8 cellular contexts compared by ENCODE assay signal in the genomic region with DNA sequence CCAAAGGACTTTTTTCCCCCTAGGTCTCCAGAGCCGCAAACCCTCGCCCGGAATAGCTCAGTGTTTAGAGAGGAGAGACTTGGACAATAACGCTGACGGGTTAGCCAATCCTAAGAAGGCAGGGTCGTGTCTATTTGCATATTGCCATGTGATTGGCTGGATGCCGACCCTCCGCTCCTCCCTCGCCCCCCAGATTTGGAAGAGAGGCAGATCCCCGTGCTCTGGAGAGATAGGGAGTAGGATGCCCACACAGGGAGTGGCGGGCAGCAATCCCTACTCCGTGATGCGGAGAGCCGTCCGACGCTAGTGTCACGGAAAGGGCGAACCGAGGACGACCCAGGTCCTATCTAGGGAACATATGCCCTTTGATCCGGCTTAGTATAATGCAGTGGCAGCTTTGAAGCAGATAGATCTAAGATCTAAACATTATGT. TPM values are rescaled to one million over a fixed set of nuclear protein-coding genes. Genes with fewer than 3 reads are reported as not detected.
DNase-seq lines count a peak whose midpoint lies in the region; ATAC-seq, FAIRE-seq and TF ChIP-seq lines count a peak whose summit lies in the region.

No MANE protein-coding gene starts in this region.

- FAIRE-seq in GM12891 (lab: Jason Lieb, UNC) = peak; percentile 70
- no peak for FAIRE-seq in GM12878 (lab: Jason Lieb, UNC)

- POLR2A ChIA-PET in GM12878 (lab: Charles Lee) = no interaction called here

- H3F3A ChIP-seq in GM23248 (ENCODE audit: insufficient read depth) = no peaks in the 10 kb centered on the region

- H3K9me3 ChIP-seq in GM12878 (replicated peaks; ENCODE audit: control insufficient read depth, insufficient read depth, low read length) (no peaks in the 10 kb centered on the region), lower lobe of right lung (no peaks in the 10 kb centered on the region), GM23248 (ENCODE audit: low read depth) (no peaks in the 10 kb centered on the region)

- CTCF ChIA-PET in GM12878 (lab: Yijun Ruan, JAX) = interaction anchor here (0.5 kb wide), 1 partner anchor 38 kb away, joined by 3 read pairs; no protein-coding TSS in a partner anchor

- no peak for TF ChIP-seq CTCF in GM12878 (IDR thresholded peaks at IDR 0.05 in 2 of 3, conservative IDR thresholded peaks at IDR 0.05 in 1 of 3; ENCODE audit: control insufficient read depth in 2 of 3, extremely low read depth in 1 of 3, insufficient read depth in 1 of 3, low read depth in 3 of 3, low read length in 3 of 3)
- TF ChIP-seq CTCF in lower lobe of right lung (IDR thresholded peaks at IDR 0.05) = no peak

- BruUV-seq in GM12878 (replicated peaks; lab: Mats Ljungman, UMichigan) = no TSS peak

- H3K9ac ChIP-seq in GM12878 (ENCODE audit: control insufficient read depth, insufficient read depth, low read length) (no peak overlapping the region), GM23248 (no peak overlapping the region)

- DNase-seq in GM12891 (ENCODE audit: insufficient read length, low spot score) (peak; percentile 7), NCI-H446 (lab: John Stamatoyannopoulos, UW) (peak; percentile 48 to 85), GM12878 (ENCODE audit: low read depth, low spot score) (no peak), lower lobe of right lung (no peak), NCI-H1105 (lab: John Stamatoyannopoulos, UW) (no peak), GM23248 (no peak)
- DNase-seq in activated CD4-positive, alpha-beta T cell treated with anti-CD3 and anti-CD28 coated beads for 4 hours = no peak
- no peak for DNase-seq in activated effector memory CD4-positive, alpha-beta T cell treated with Interleukin-2 at 50 U/mL for 16 hours

- ATAC-seq in GM12878 (peak; percentile 18; the same call in 1 of the 3 replicates), lower lobe of right lung (peak in 1 of 2 donors; percentile 12)

- H3K4me1 ChIP-seq in GM12878 (ENCODE audit: control insufficient read depth, insufficient read depth, low read length) (no peaks in the 10 kb centered on the region), lower lobe of right lung (peaks cover 16% of the 10 kb centered on the region), GM23248 (ENCODE audit: insufficient read depth) (no peaks in the 10 kb centered on the region)

- SMC1A ChIA-PET in GM12878 (lab: Charles Lee; ENCODE audit: uncharacterized antibody, unreplicated experiment) = no interaction called here

- intact Hi-C loops in GM12878 (cut with micrococcal nuclease; ENCODE audit: unreplicated experiment) = no loop called here
- intact Hi-C loops in lower lobe of right lung (cut with DNase I) = no loop called here

- H2AFZ ChIP-seq in GM12878 (ENCODE audit: control insufficient read depth, low read depth, low read length) (no peak overlapping the region), GM23248 (no peak overlapping the region)

- peaks cover 17 to 24% of the 10 kb centered on the region in 2 experiments for H3K27me3 ChIP-seq in GM12878 (replicated peaks in 1 of 2; ENCODE audit: control insufficient read depth in 2 of 2, insufficient read depth in 2 of 2, low read length in 1 of 2)
- peaks cover 70% of the 10 kb centered on the region for H3K27me3 ChIP-seq in lower lobe of right lung (ENCODE audit: low read depth)
- H3K27me3 ChIP-seq in GM23248 (replicated peaks; ENCODE audit: insufficient read depth) = peaks cover 60% of the 10 kb centered on the region

- WGBS in GM12878 (ENCODE audit: insufficient coverage, insufficient replicate concordance, low lambda C conversion rate, missing lambda C conversion rate) = 36% methylated on average over 21 of the region's 21 CpGs
- WGBS in GM23248 (ENCODE audit: low coverage in 1 of 2, low lambda C conversion rate in 2 of 2, missing lambda C conversion rate in 2 of 2), 2 experiments = 13 to 15% methylated on average over 21 of the region's 21 CpGs

- no peak for TF ChIP-seq RAD21 in GM12878 (IDR thresholded peaks at IDR 0.05; ENCODE audit: insufficient read depth, low read depth, low read length)

- H4K20me1 ChIP-seq in GM12878 (ENCODE audit: control insufficient read depth, insufficient read depth) (no peaks in the 10 kb centered on the region), GM23248 (ENCODE audit: insufficient read depth) (no peaks in the 10 kb centered on the region)

- RAD21 ChIA-PET in GM12878 (lab: Charles Lee; ENCODE audit: unreplicated experiment) = interaction anchor here (1.0 to 1.4 kb wide), 2 partner anchors 16 to 37 kb away, joined by 4 to 6 read pairs; no protein-coding TSS in a partner anchor

- in situ Hi-C loops in GM12878 (cut with MboI) (no loop called here), GM23248 (cut with MboI) (no loop called here)

- no peaks in the 10 kb centered on the region for H3K36me3 ChIP-seq in GM12878 (ENCODE audit: control insufficient read depth in 2 of 2, insufficient read depth in 2 of 2, low read length in 1 of 2)
- H3K36me3 ChIP-seq in lower lobe of right lung = no peaks in the 10 kb centered on the region
- H3K36me3 ChIP-seq in GM23248 (ENCODE audit: low read depth) = no peaks in the 10 kb centered on the region

- H3K79me2 ChIP-seq in GM12878 (ENCODE audit: control insufficient read depth, insufficient read depth, low read length) = no peaks in the 10 kb centered on the region
- no peaks in the 10 kb centered on the region for H3K79me2 ChIP-seq in GM23248 (ENCODE audit: insufficient read depth)

- peak overlapping the region; percentile 33; the same call in 1 of the 2 replicates for H3K4me2 ChIP-seq in GM12878 (ENCODE audit: control insufficient read depth, insufficient read depth)
- no peak overlapping the region for H3K4me2 ChIP-seq in GM23248 (ENCODE audit: unreplicated experiment)

- H3K9me2 ChIP-seq in GM23248 (ENCODE audit: insufficient read depth) = no peaks in the 10 kb centered on the region

- TF ChIP-seq POLR2A in GM12891 (IDR thresholded peaks at IDR 0.05; ENCODE audit: low read depth, low read length) (no peak), GM12878 (IDR thresholded peaks at IDR 0.05; ENCODE audit: low read depth, low read length) (no peak)

- no peak for TF ChIP-seq EP300 in GM12878 (IDR thresholded peaks at IDR 0.05; ENCODE audit: borderline replicate concordance in 1 of 2, control insufficient read depth in 1 of 2, low read depth in 2 of 2, low read length in 2 of 2)

- H3K27ac ChIP-seq in GM12878 (ENCODE audit: control insufficient read depth, insufficient read depth) (no peak overlapping the region), lower lobe of right lung (no peak overlapping the region), GM23248 (no peak overlapping the region)

- H3K4me3 ChIP-seq in GM12878 (no peak overlapping the region), lower lobe of right lung (peak overlapping the region; percentile 11), GM23248 (no peak overlapping the region)

RNA-seq across cellular contexts. Expression of a gene that starts 1.4 kb away (rescaled TPM):
- polyA plus RNA-seq in GM12891 (2012; ENCODE audit: low read depth, missing spikeins) = not detected
- not detected in 2 replicates for total RNA-seq in GM12878 (2013; cell fraction: nucleolus; rRNA removed)
- total RNA-seq in GM12878 (2014; rRNA removed) (0.11 TPM in 1 of 2 replicates, not detected in the other), GM12878 (2014; rRNA removed; fragmentation: Illumina TruSeq; extraction: Trizol) (not detected in 2 replicates), GM12878 (2021) (0.44 TPM in 1 of 2 replicates, not detected in the other), lower lobe of right lung (0.44 TPM)
- polyA plus RNA-seq in GM12878 (2011; ENCODE audit: low read depth) = not detected
- polyA plus RNA-seq in GM12878 (2011; rRNA removed) (0.06 and 0.15 TPM in 2 replicates), GM12878 (2014; fragmentation: Illumina TruSeq; extraction: Trizol) (not detected in 2 replicates), GM12878 (2014; fragmentation: Nextera tagmentation; extraction: Ambion mirVana) (not detected), GM12878 (2014; rRNA removed) (0.22 TPM in 1 of 2 replicates, not detected in the other), GM12878 (2016; fragmentation: Nextera tagmentation; extraction: Ambion mirVana) (under 1 TPM in 1 of 2 experiments, not detected in 1; 0.29 TPM), GM23248 (2016; fragmentation: Nextera tagmentation; extraction: Ambion mirVana) (not detected in 2 replicates)
- 0.40 and 0.72 TPM in 2 replicates for polyA plus RNA-seq in GM12878 (2011; cell fraction: cytosol; rRNA removed)
- polyA plus RNA-seq in GM12878 (2011; cell fraction: nucleus; rRNA removed) = 1.4 and 1.7 TPM in 2 replicates
- 0.10 TPM in 1 of 2 replicates, not detected in the other for polyA plus RNA-seq in GM12878 (2012)
- not detected in 2 replicates for polyA minus RNA-seq in GM12878 (2011; rRNA and poly(A)+ RNA removed)
- 0.52 and 0.67 TPM in 2 replicates for polyA minus RNA-seq in GM12878 (2011; cell fraction: cytosol; rRNA and poly(A)+ RNA removed)
- polyA minus RNA-seq in GM12878 (2011; cell fraction: nucleus; rRNA and poly(A)+ RNA removed) = 0.48 and 0.77 TPM in 2 replicates
- total RNA-seq in GM23248 (2014; rRNA removed; shearing (Covaris generic)) = not detected in 2 replicates

RNA-seq across cellular contexts. Expression of a gene that starts 19.7 kb away (rescaled TPM):
- polyA plus RNA-seq in GM12891 (2012; ENCODE audit: low read depth, missing spikeins) = 34.4 TPM
- 119 and 132 TPM in 2 replicates for total RNA-seq in GM12878 (2013; cell fraction: nucleolus; rRNA removed)
- 17.7 and 18.9 TPM in 2 replicates for total RNA-seq in GM12878 (2014; rRNA removed)
- total RNA-seq in GM12878 (2014; rRNA removed; fragmentation: Illumina TruSeq; extraction: Trizol) = 5.7 and 6.6 TPM in 2 replicates
- total RNA-seq in GM12878 (2021) = 20.6 and 20.7 TPM in 2 replicates
- 12.0 TPM for polyA plus RNA-seq in GM12878 (2011; ENCODE audit: low read depth)
- polyA plus RNA-seq in GM12878 (2011; rRNA removed) = 27.8 and 45.0 TPM in 2 replicates
- 59.9 and 66.5 TPM in 2 replicates for polyA plus RNA-seq in GM12878 (2011; cell fraction: cytosol; rRNA removed)
- 246 and 304 TPM in 2 replicates for polyA plus RNA-seq in GM12878 (2011; cell fraction: nucleus; rRNA removed)
- polyA plus RNA-seq in GM12878 (2012) = 44.5 and 80.7 TPM in 2 replicates
- polyA plus RNA-seq in GM12878 (2014; fragmentation: Illumina TruSeq; extraction: Trizol) = 3.6 and 4.4 TPM in 2 replicates
- polyA plus RNA-seq in GM12878 (2014; fragmentation: Nextera tagmentation; extraction: Ambion mirVana) = under 1 TPM; 0.61 to 0.93 TPM
- polyA plus RNA-seq in GM12878 (2014; rRNA removed) = 22.1 and 25.4 TPM in 2 replicates
- polyA plus RNA-seq in GM12878 (2016; fragmentation: Nextera tagmentation; extraction: Ambion mirVana) = 1 to 10 TPM; 5.3 to 7.2 TPM
- polyA minus RNA-seq in GM12878 (2011; rRNA and poly(A)+ RNA removed) = 28.0 and 66.0 TPM in 2 replicates
- 25.3 and 36.2 TPM in 2 replicates for polyA minus RNA-seq in GM12878 (2011; cell fraction: cytosol; rRNA and poly(A)+ RNA removed)
- polyA minus RNA-seq in GM12878 (2011; cell fraction: nucleus; rRNA and poly(A)+ RNA removed) = 83.1 and 124 TPM in 2 replicates
- 0.35 TPM for total RNA-seq in lower lobe of right lung
- total RNA-seq in GM23248 (2014; rRNA removed; shearing (Covaris generic)) = not detected in 2 replicates
- not detected in 2 replicates for polyA plus RNA-seq in GM23248 (2016; fragmentation: Nextera tagmentation; extraction: Ambion mirVana)

RNA-seq across cellular contexts. Expression of a gene that starts 29.4 kb away (rescaled TPM):
- polyA plus RNA-seq in GM12891 (2012; ENCODE audit: low read depth, missing spikeins) = not detected
- total RNA-seq in GM12878 (2013; cell fraction: nucleolus; rRNA removed) = 0.17 TPM in 1 of 2 replicates, not detected in the other
- total RNA-seq in GM12878 (2014; rRNA removed) (0.06 TPM in 1 of 2 replicates, not detected in the other), GM12878 (2014; rRNA removed; fragmentation: Illumina TruSeq; extraction: Trizol) (not detected in 2 replicates), GM12878 (2021) (not detected in 2 replicates), lower lobe of right lung (not detected)
- polyA plus RNA-seq in GM12878 (2011; ENCODE audit: low read depth) = not detected
- polyA plus RNA-seq in GM12878 (2011; rRNA removed) (0.04 TPM in 1 of 2 replicates, not detected in the other), GM12878 (2014; fragmentation: Illumina TruSeq; extraction: Trizol) (0.10 TPM in 1 of 2 replicates, not detected in the other), GM12878 (2014; fragmentation: Nextera tagmentation; extraction: Ambion mirVana) (not detected), GM12878 (2014; rRNA removed) (0.12 TPM in 1 of 2 replicates, not detected in the other), GM12878 (2016; fragmentation: Nextera tagmentation; extraction: Ambion mirVana) (not detected), GM23248 (2016; fragmentation: Nextera tagmentation; extraction: Ambion mirVana) (not detected in 2 replicates)
- polyA plus RNA-seq in GM12878 (2011; cell fraction: cytosol; rRNA removed) = 0.04 TPM in 1 of 2 replicates, not detected in the other
- polyA plus RNA-seq in GM12878 (2011; cell fraction: nucleus; rRNA removed) = 0.46 and 0.56 TPM in 2 replicates
- polyA plus RNA-seq in GM12878 (2012) = not detected in 2 replicates
- polyA minus RNA-seq in GM12878 (2011; rRNA and poly(A)+ RNA removed) = 0.15 TPM in 1 of 2 replicates, not detected in the other
- not detected in 2 replicates for polyA minus RNA-seq in GM12878 (2011; cell fraction: cytosol; rRNA and poly(A)+ RNA removed)
- polyA minus RNA-seq in GM12878 (2011; cell fraction: nucleus; rRNA and poly(A)+ RNA removed) = not detected in 2 replicates
- not detected in 2 replicates for total RNA-seq in GM23248 (2014; rRNA removed; shearing (Covaris generic))

Comparison
In these comparisons a context has a peak if more than half of its experiments do, and no peak if none do; other contexts are left out.
1. DNase-seq: peak in GM12891 (single experiment) and NCI-H446 (2 of 2); none in GM12878 (single experiment), lower lobe of right lung (single experiment), activated CD4-positive, alpha-beta T cell treated with anti-CD3 and anti-CD28 coated beads for 4 hours (0 of 2), NCI-H1105 (single experiment), GM23248 (single experiment) and activated effector memory CD4-positive, alpha-beta T cell treated with Interleukin-2 at 50 U/mL for 16 hours (single experiment).